13 cellular contexts compared by ENCODE assay signal in genomic region chr7:45401155-45401554, GRCh38.
A peak's percentile ranks its signal among the peaks of the same experiment; 100 is the strongest.
DNase-seq lines count a peak whose midpoint lies in the region; TF ChIP-seq lines count a peak whose summit lies in the region.
"Had no signal": no experiment of that assay in that cellular context is flagged by ENCODE, and none has a peak within 500 bp of the region (broad histone marks: within the 10 kb centered on the region; RNA-seq: fewer than 3 reads in every experiment).

No MANE protein-coding gene starts in this region.

- TF ChIP-seq POLR2A in NB4 (IDR thresholded peaks at IDR 0.05; ENCODE audit: extremely low read depth, insufficient read length) (no peak), esophagus muscularis mucosa (IDR thresholded peaks at IDR 0.05; ENCODE audit: low read depth) (no peak)

- peak overlapping the region in 9 of 11 experiments; percentile 67 to 86 (median 81); a peak in 13 of 22 replicates for H3K27ac ChIP-seq in BLaER1 treated with 17β-estradiol and CSF1 and Interleukin-3, amounts not matched to agents 10 nM and 100 nM
- H3K27ac ChIP-seq in Karpas-422 (ENCODE audit: low read length) (no peak overlapping the region), esophagus muscularis mucosa (replicated peaks in 1 of 4) (no peak overlapping the region)
- H3K27ac ChIP-seq: C4-2B had no signal

- no peaks in the 10 kb centered on the region for H4K20me1 ChIP-seq in BLaER1 treated with 17β-estradiol and CSF1 and Interleukin-3, amounts not matched to agents 10 nM and 100 nM
- H4K20me1 ChIP-seq in Karpas-422 (ENCODE audit: insufficient read depth, low read depth, low read length) = no peaks in the 10 kb centered on the region

- DNase-seq in Karpas-422 = peak; percentile 15
- DNase-seq in NB4 (ENCODE audit: low read depth) = peak; percentile 33
- peak; percentile 60 for DNase-seq in esophagus muscularis mucosa (ENCODE audit: extremely low spot score)
- no peak for DNase-seq in NCI-H526 (lab: John Stamatoyannopoulos, UW)
- no peak for DNase-seq in CD1c-positive myeloid dendritic cell (ENCODE audit: extremely low spot score)
- DNase-seq in occipital lobe (lab: John Stamatoyannopoulos, UW) = no peak
- DNase-seq: CD8-positive, alpha-beta T cell; COR-L47; DND-41; GDM1 had no signal

- no peak for TF ChIP-seq EP300 in esophagus muscularis mucosa (IDR thresholded peaks at IDR 0.05)

- TF ChIP-seq CTCF in NB4 (IDR thresholded peaks at IDR 0.05; ENCODE audit: low read depth, low read length) = no peak
- TF ChIP-seq CTCF in esophagus muscularis mucosa (IDR thresholded peaks at IDR 0.05) = no peak

- peak overlapping the region in 8 of 11 experiments; percentile 70 to 90 (median 82); a peak in 15 of 22 replicates for H3K4me2 ChIP-seq in BLaER1 treated with 17β-estradiol and CSF1 and Interleukin-3, amounts not matched to agents 10 nM and 100 nM
- H3K4me2 ChIP-seq in Karpas-422 (ENCODE audit: low read depth, low read length, poor library complexity, severe bottlenecking) = no peak overlapping the region

- H3K4me3 ChIP-seq in BLaER1 treated with 17β-estradiol and CSF1 and Interleukin-3, amounts not matched to agents 10 nM and 100 nM = no peak overlapping the region
- H3K4me3 ChIP-seq in Karpas-422 (ENCODE audit: low read length) (no peak overlapping the region), NB4 (ENCODE audit: low read depth, low read length) (no peak overlapping the region), esophagus muscularis mucosa (no peak overlapping the region)
- H3K4me3 ChIP-seq: HAP-1 had no signal

- WGBS in esophagus muscularis mucosa = 78% methylated on average over 2 of the region's 2 CpGs

- no peaks in the 10 kb centered on the region for H3K79me2 ChIP-seq in Karpas-422 (ENCODE audit: low read length)

- no peaks in the 10 kb centered on the region for H3K36me3 ChIP-seq in BLaER1 treated with 17β-estradiol and CSF1 and Interleukin-3, amounts not matched to agents 10 nM and 100 nM
- H3K36me3 ChIP-seq in Karpas-422 (ENCODE audit: insufficient read depth, low read length) (no peaks in the 10 kb centered on the region), esophagus muscularis mucosa (no peaks in the 10 kb centered on the region)
- H3K36me3 ChIP-seq: HAP-1 had no signal

- no peak overlapping the region for H3K9ac ChIP-seq in BLaER1 treated with 17β-estradiol and CSF1 and Interleukin-3, amounts not matched to agents 10 nM and 100 nM
- no peak overlapping the region for H3K9ac ChIP-seq in Karpas-422 (ENCODE audit: low read length)

- H3K27me3 ChIP-seq in BLaER1 treated with 17β-estradiol and CSF1 and Interleukin-3, amounts not matched to agents 10 nM and 100 nM = no peaks in the 10 kb centered on the region
- H3K27me3 ChIP-seq in Karpas-422 (ENCODE audit: low read length) (no peaks in the 10 kb centered on the region), esophagus muscularis mucosa (no peaks in the 10 kb centered on the region)

- no peak overlapping the region for H2AFZ ChIP-seq in Karpas-422 (ENCODE audit: low read length)

- H3K4me1 ChIP-seq in BLaER1 treated with 17β-estradiol and CSF1 and Interleukin-3, amounts not matched to agents 10 nM and 100 nM = peaks cover 10 to 52% (median 37%) of the 10 kb centered on the region in 10 experiments; a peak in 19 of 20 replicates
- H3K4me1 ChIP-seq in Karpas-422 (ENCODE audit: low read length) (no peaks in the 10 kb centered on the region), esophagus muscularis mucosa (no peaks in the 10 kb centered on the region)
- H3K4me1 ChIP-seq: HAP-1 had no signal

- intact Hi-C loops in esophagus muscularis mucosa (cut with DNase I) = no loop called here

- no peaks in the 10 kb centered on the region for H3K9me2 ChIP-seq in Karpas-422 (replicated peaks; ENCODE audit: insufficient read depth, low read length)

- H3K9me3 ChIP-seq in BLaER1 treated with 17β-estradiol and CSF1 and Interleukin-3, amounts not matched to agents 10 nM and 100 nM (replicated peaks in 1 of 11) = peaks cover 12 to 60% (median 29%) of the 10 kb centered on the region in 11 experiments; a peak in 20 of 22 replicates
- no peaks in the 10 kb centered on the region for H3K9me3 ChIP-seq in Karpas-422 (ENCODE audit: low read length)
- peaks cover 0 to 16% (median 7%) of the 10 kb centered on the region in 4 donors for H3K9me3 ChIP-seq in esophagus muscularis mucosa
- H3K9me3 ChIP-seq: HAP-1 had no signal

Comparison
In these comparisons a context has a peak if more than half of its experiments do, and no peak if none do; other contexts are left out.
1. H3K27ac ChIP-seq: peak in BLaER1 treated with 17β-estradiol and CSF1 and Interleukin-3, amounts not matched to agents 10 nM and 100 nM (9 of 11); none in Karpas-422 (single experiment) and esophagus muscularis mucosa (0 of 4).
2. DNase-seq: peak in Karpas-422 (single experiment), NB4 (single experiment) and esophagus muscularis mucosa (single experiment); none in NCI-H526 (0 of 2), CD1c-positive myeloid dendritic cell (single experiment) and occipital lobe (single experiment).